Comparison of ENCODE assay signal across 21 cellular contexts in the genomic region with DNA sequence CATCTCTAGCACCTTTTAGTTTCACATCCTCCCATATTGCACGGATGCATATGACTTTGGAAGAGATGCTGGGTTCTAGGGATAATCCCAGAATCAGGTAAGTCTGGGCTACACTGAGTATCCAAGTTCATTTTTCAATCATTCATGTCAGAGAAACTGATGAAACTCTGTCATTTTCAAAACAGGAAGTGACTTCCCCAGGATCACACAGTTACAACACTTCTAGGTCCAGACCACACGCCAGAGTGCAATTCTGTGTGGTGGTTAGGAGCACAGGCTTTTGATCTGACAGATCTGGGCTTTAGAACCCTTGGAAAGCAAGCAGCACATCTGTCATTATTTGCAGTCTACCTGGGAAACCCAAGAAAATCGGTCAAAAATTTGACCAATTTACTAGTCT. TPM values are rescaled to one million over a fixed set of nuclear protein-coding genes. Genes with fewer than 3 reads are reported as not detected.
DNase-seq lines count a peak whose midpoint lies in the region; ATAC-seq and TF ChIP-seq lines count a peak whose summit lies in the region.
"Had no signal": no experiment of that assay in that cellular context is flagged by ENCODE, and none has a peak within 500 bp of the region (broad histone marks: within the 10 kb centered on the region; RNA-seq: fewer than 3 reads in every experiment).

No MANE protein-coding gene starts in this region.

- H3K9me3 ChIP-seq in upper lobe of right lung, result no peaks in the 10 kb centered on the region
- H3K9me3 ChIP-seq: mucosa of descending colon, prostate gland had no signal

- H3K27me3 ChIP-seq in upper lobe of right lung, result peaks cover 12% of the 10 kb centered on the region
- H3K27me3 ChIP-seq: neural progenitor cell had no signal

- intact Hi-C loops in activated CD8-positive, alpha-beta T cell treated with anti-CD3 and anti-CD28 coated beads for 36 hours (cut with micrococcal nuclease), result no loop called here
- intact Hi-C loops in upper lobe of right lung (cut with DNase I), result no loop called here

- H3K27ac ChIP-seq in upper lobe of right lung, result no peak overlapping the region
- H3K27ac ChIP-seq in caudate nucleus (ENCODE audit: low read depth, low read length), result no peak overlapping the region
- H3K27ac ChIP-seq: neural progenitor cell, prostate gland had no signal

- peak; percentile 61 for ATAC-seq in stimulated activated naive CD8-positive, alpha-beta T cell treated with anti-CD3 and anti-CD28 coated beads, Interleukin-15, amount 100 ng/mL, for 72 hours
- ATAC-seq in stimulated activated naive CD8-positive, alpha-beta T cell treated with anti-CD3 and anti-CD28 coated beads, Interleukin-15, Interleukin-2, amounts not matched to agents 100 U/mL and 50 U/mL, for 24 hours, result no peak
- peak; percentile 43 for ATAC-seq in activated CD8-positive, alpha-beta T cell treated with anti-CD3 and anti-CD28 coated beads for 36 hours
- ATAC-seq in upper lobe of right lung, result peak; percentile 75
- ATAC-seq: esophagus mucosa, left ventricle myocardium superior, mucosa of descending colon had no signal

- no peak overlapping the region for H3K4me3 ChIP-seq in upper lobe of right lung
- H3K4me3 ChIP-seq: mucosa of descending colon, neural progenitor cell, prostate gland had no signal

- CTCF ChIA-PET in activated CD8-positive, alpha-beta T cell treated with anti-CD3 and anti-CD28 coated beads for 36 hours (lab: Charles Lee), result no interaction called here

- POLR2A ChIA-PET in activated CD8-positive, alpha-beta T cell treated with anti-CD3 and anti-CD28 coated beads for 36 hours (lab: Charles Lee), result no interaction called here

- no peak overlapping the region for H3K27ac Mint-ChIP-seq in stimulated activated naive CD8-positive, alpha-beta T cell treated with anti-CD3 and anti-CD28 coated beads, Interleukin-15, amount 100 ng/mL, for 72 hours
- no peak overlapping the region for H3K27ac Mint-ChIP-seq in activated CD8-positive, alpha-beta T cell treated with anti-CD3 and anti-CD28 coated beads for 36 hours
- H3K27ac Mint-ChIP-seq: activated CD4-positive, alpha-beta T cell treated with anti-CD3 and anti-CD28 coated beads, Interleukin-2, amount 10 ng/mL, durations not matched to agents 24 days and 14 days; activated naive CD4-positive, alpha-beta T cell treated with anti-CD3 and anti-CD28 coated beads, Interleukin-2, amount 50 U/mL, for 72 hours; B cell; neural progenitor cell had no signal

- H3K36me3 Mint-ChIP-seq in activated CD8-positive, alpha-beta T cell treated with anti-CD3 and anti-CD28 coated beads for 36 hours (ENCODE audit: low read depth), result no peaks in the 10 kb centered on the region
- H3K36me3 Mint-ChIP-seq: neural progenitor cell had no signal

- no peaks in the 10 kb centered on the region for H3K4me1 ChIP-seq in upper lobe of right lung
- H3K4me1 ChIP-seq: prostate gland had no signal

- H3K4me1 Mint-ChIP-seq in stimulated activated naive CD8-positive, alpha-beta T cell treated with anti-CD3 and anti-CD28 coated beads, Interleukin-15, amount 100 ng/mL, for 72 hours, result peaks cover 25% of the 10 kb centered on the region
- peaks cover 14% of the 10 kb centered on the region for H3K4me1 Mint-ChIP-seq in activated CD8-positive, alpha-beta T cell treated with anti-CD3 and anti-CD28 coated beads for 36 hours (ENCODE audit: low read depth)

- no peak for TF ChIP-seq CTCF in activated CD8-positive, alpha-beta T cell treated with anti-CD3 and anti-CD28 coated beads for 36 hours (IDR thresholded peaks at IDR 0.05)
- no peak for TF ChIP-seq CTCF in upper lobe of right lung (IDR thresholded peaks at IDR 0.05)

- no peaks in the 10 kb centered on the region for H3K9me3 Mint-ChIP-seq in stimulated activated naive CD8-positive, alpha-beta T cell treated with anti-CD3 and anti-CD28 coated beads, Interleukin-15, amount 100 ng/mL, for 72 hours
- no peaks in the 10 kb centered on the region for H3K9me3 Mint-ChIP-seq in activated CD8-positive, alpha-beta T cell treated with anti-CD3 and anti-CD28 coated beads for 36 hours
- H3K9me3 Mint-ChIP-seq: activated CD4-positive, alpha-beta T cell treated with anti-CD3 and anti-CD28 coated beads, Interleukin-2, amount 10 ng/mL, durations not matched to agents 24 days and 14 days; activated naive CD4-positive, alpha-beta T cell treated with anti-CD3 and anti-CD28 coated beads, Interleukin-2, amount 50 U/mL, for 72 hours; neural progenitor cell had no signal

- peaks cover 22% of the 10 kb centered on the region for H3K27me3 Mint-ChIP-seq in stimulated activated naive CD8-positive, alpha-beta T cell treated with anti-CD3 and anti-CD28 coated beads, Interleukin-15, amount 100 ng/mL, for 72 hours
- peaks cover 1% of the 10 kb centered on the region for H3K27me3 Mint-ChIP-seq in activated CD8-positive, alpha-beta T cell treated with anti-CD3 and anti-CD28 coated beads for 36 hours

- DNase-seq in stimulated activated naive CD8-positive, alpha-beta T cell treated with anti-CD3 and anti-CD28 coated beads, Interleukin-15, amount 100 ng/mL, for 72 hours, result no peak
- no peak for DNase-seq in stimulated activated naive CD8-positive, alpha-beta T cell treated with anti-CD3 and anti-CD28 coated beads, Interleukin-15, Interleukin-2, amounts not matched to agents 100 U/mL and 50 U/mL, for 24 hours
- DNase-seq in NOMO-1 treated with DMSO at 0.1 percent for 48 hours (lab: John Stamatoyannopoulos, UW; ENCODE audit: unreplicated experiment) (peak; percentile 86), upper lobe of right lung (no peak), SW 1271 (lab: John Stamatoyannopoulos, UW) (no peak), caudate nucleus (lab: John Stamatoyannopoulos, UW) (no peak), D341Med (ENCODE audit: low spot score) (no peak)
- DNase-seq in activated CD8-positive, alpha-beta T cell treated with anti-CD3 and anti-CD28 coated beads for 36 hours, result no peak
- DNase-seq: activated CD4-positive, alpha-beta T cell treated with anti-CD3 and anti-CD28 coated beads, Interleukin-2, amount 10 ng/mL, durations not matched to agents 24 days and 14 days; effector CD8-positive, alpha-beta T cell; foreskin melanocyte; left ventricle myocardium superior; mucosa of descending colon; NCI-H524 treated with DMSO at 0.1 percent for 48 hours; Right ventricle myocardium superior; substantia nigra had no signal

- H3K36me3 ChIP-seq in upper lobe of right lung, result no peaks in the 10 kb centered on the region
- H3K36me3 ChIP-seq: neural progenitor cell, prostate gland had no signal

- no peak overlapping the region for H3K4me3 Mint-ChIP-seq in stimulated activated naive CD8-positive, alpha-beta T cell treated with anti-CD3 and anti-CD28 coated beads, Interleukin-15, amount 100 ng/mL, for 72 hours
- H3K4me3 Mint-ChIP-seq in activated CD8-positive, alpha-beta T cell treated with anti-CD3 and anti-CD28 coated beads for 36 hours, result no peak overlapping the region
- H3K4me3 Mint-ChIP-seq: activated CD4-positive, alpha-beta T cell treated with anti-CD3 and anti-CD28 coated beads, Interleukin-2, amount 10 ng/mL, durations not matched to agents 24 days and 14 days; B cell; neural progenitor cell had no signal

RNA-seq across cellular contexts. Expression of gene CDKN2AIP, which starts 52.1 kb away (rescaled TPM):
- 10 to 100 TPM; 26.4 to 26.6 TPM for total RNA-seq in activated CD8-positive, alpha-beta T cell treated with anti-CD3 and anti-CD28 coated beads for 36 hours
- 16.7 TPM for total RNA-seq in upper lobe of right lung
